ENCODE assay signal across 30 cellular contexts in genomic region chr5:8769631-8770030, GRCh38.
"Had no signal": no experiment of that assay in that cellular context is flagged by ENCODE, and none has a peak within 500 bp of the region (broad histone marks: within the 10 kb centered on the region; RNA-seq: fewer than 3 reads in every experiment).

No MANE protein-coding gene starts in this region.

- ATAC-seq: effector memory CD8-positive, alpha-beta T cell; esophagus mucosa; foreskin keratinocyte; gastrocnemius medialis; gastroesophageal sphincter; heart left ventricle; heart right ventricle had no signal

- H3K27me3 Mint-ChIP-seq: dendritic cell treated with granulocyte-macrophage colony-stimulating factor and Interleukin-4, amounts not matched to agents 40 ng/mL and 50 ng/mL, for 4 days; effector memory CD8-positive, alpha-beta T cell had no signal

- DNase-seq: colonic mucosa; cortex of kidney; dermis blood vessel endothelial cell; dorsolateral prefrontal cortex; effector CD4-positive, alpha-beta T cell; effector CD8-positive, alpha-beta T cell; effector memory CD4-positive, alpha-beta T cell; effector memory CD8-positive, alpha-beta T cell; endodermal cell; erythroblast; esophagus squamous epithelium; foreskin fibroblast; foreskin keratinocyte; foreskin melanocyte; gastrocnemius medialis; glutamatergic neuron; head of caudate nucleus; heart left ventricle; heart right ventricle; hippocampal formation had no signal

- H3K4me3 ChIP-seq: colonic mucosa, coronary artery, dorsolateral prefrontal cortex, esophagus muscularis mucosa, esophagus squamous epithelium, gastrocnemius medialis, gastroesophageal sphincter, heart left ventricle, heart right ventricle, hepatocyte had no signal

- H3K4me1 ChIP-seq: colonic mucosa, esophagus muscularis mucosa, esophagus squamous epithelium, foreskin keratinocyte, gastrocnemius medialis, gastroesophageal sphincter, heart left ventricle, heart right ventricle had no signal

- H3K4me3 Mint-ChIP-seq: dendritic cell treated with granulocyte-macrophage colony-stimulating factor and Interleukin-4, amounts not matched to agents 40 ng/mL and 50 ng/mL, for 4 days; effector memory CD8-positive, alpha-beta T cell; endodermal cell had no signal

- H3K27ac Mint-ChIP-seq: dendritic cell treated with granulocyte-macrophage colony-stimulating factor and Interleukin-4, amounts not matched to agents 40 ng/mL and 50 ng/mL, for 4 days; effector memory CD8-positive, alpha-beta T cell; endodermal cell had no signal

- H3K79me2 ChIP-seq: hepatocyte had no signal

- H3K27me3 ChIP-seq: colonic mucosa, dorsolateral prefrontal cortex, esophagus muscularis mucosa, esophagus squamous epithelium, foreskin keratinocyte, gastrocnemius medialis, gastroesophageal sphincter, heart left ventricle, heart right ventricle, hepatocyte had no signal

- H3K36me3 ChIP-seq: colonic mucosa, esophagus muscularis mucosa, esophagus squamous epithelium, gastrocnemius medialis, gastroesophageal sphincter, heart left ventricle, heart right ventricle had no signal

- H2AFZ ChIP-seq: hepatocyte had no signal

- H3K9me3 ChIP-seq: colonic mucosa, esophagus muscularis mucosa, esophagus squamous epithelium, gastrocnemius medialis, gastroesophageal sphincter, heart left ventricle, heart right ventricle had no signal

- H3K4me2 ChIP-seq: hepatocyte had no signal

- FAIRE-seq: endometrium, endothelial cell of umbilical vein, frontal cortex had no signal

- H3K9me3 Mint-ChIP-seq: dendritic cell treated with granulocyte-macrophage colony-stimulating factor and Interleukin-4, amounts not matched to agents 40 ng/mL and 50 ng/mL, for 4 days; endodermal cell had no signal

- H3K27ac ChIP-seq: colonic mucosa, coronary artery, dorsolateral prefrontal cortex, epithelial cell of prostate, esophagus muscularis mucosa, esophagus squamous epithelium, foreskin keratinocyte, gastrocnemius medialis, gastroesophageal sphincter, heart left ventricle, heart right ventricle, hepatocyte had no signal
